Comparison of ENCODE assay signal across 8 cellular contexts in genomic region chr5:107570805-107571531, GRCh38.
DNase-seq lines count a peak whose midpoint lies in the region; ATAC-seq, FAIRE-seq and TF ChIP-seq lines count a peak whose summit lies in the region.

No MANE protein-coding gene starts in this region.

- no peak for TF ChIP-seq CTCF in kidney (IDR thresholded peaks at IDR 0.05; ENCODE audit: borderline replicate concordance, extremely low read depth, insufficient read depth)

- H3K4me3 Mint-ChIP-seq in activated naive CD8-positive, alpha-beta T cell: peak overlapping the region; percentile 83
- peak overlapping the region; percentile 79 for H3K4me3 Mint-ChIP-seq in stimulated activated naive CD8-positive, alpha-beta T cell treated with anti-CD3 and anti-CD28 coated beads, Interleukin-15, Interleukin-2, amounts not matched to agents 100 ng/mL and 50 ng/mL, for 24 hours

- H3K4me1 ChIP-seq in kidney (ENCODE audit: control insufficient read depth in 1 of 2, insufficient read depth in 1 of 2, low read depth in 1 of 2, low read length in 2 of 2): peaks cover 0 to 8% of the 10 kb centered on the region in 2 donors

- FAIRE-seq in kidney (lab: Jason Lieb, UNC): no peak

- H3K27me3 Mint-ChIP-seq in activated naive CD8-positive, alpha-beta T cell: peaks cover 4% of the 10 kb centered on the region
- H3K27me3 Mint-ChIP-seq in stimulated activated naive CD8-positive, alpha-beta T cell treated with anti-CD3 and anti-CD28 coated beads, Interleukin-15, Interleukin-2, amounts not matched to agents 100 ng/mL and 50 ng/mL, for 24 hours: peaks cover 38% of the 10 kb centered on the region

- H3K4me1 Mint-ChIP-seq in activated naive CD8-positive, alpha-beta T cell (ENCODE audit: low read depth): peaks cover 10% of the 10 kb centered on the region
- peaks cover 15% of the 10 kb centered on the region for H3K4me1 Mint-ChIP-seq in stimulated activated naive CD8-positive, alpha-beta T cell treated with anti-CD3 and anti-CD28 coated beads, Interleukin-15, Interleukin-2, amounts not matched to agents 100 ng/mL and 50 ng/mL, for 24 hours (ENCODE audit: low read depth)

- H3K9me3 Mint-ChIP-seq in activated naive CD8-positive, alpha-beta T cell (ENCODE audit: low read depth): no peaks in the 10 kb centered on the region
- H3K9me3 Mint-ChIP-seq in stimulated activated naive CD8-positive, alpha-beta T cell treated with anti-CD3 and anti-CD28 coated beads, Interleukin-15, Interleukin-2, amounts not matched to agents 100 ng/mL and 50 ng/mL, for 24 hours: no peaks in the 10 kb centered on the region

- H3K9ac ChIP-seq in kidney (ENCODE audit: low read length in 2 of 2): peak overlapping the region in 1 of 2 donors; percentile 72

- H3K9me3 ChIP-seq in kidney (ENCODE audit: control insufficient read depth in 1 of 2, low read length in 2 of 2): no peaks in the 10 kb centered on the region

- peak; percentile 82 for ATAC-seq in HG02571 (IDR thresholded peaks at IDR 0.05; ENCODE audit: unreplicated experiment)

- intact Hi-C loops in kidney (cut with DNase I): no loop called here

- no peaks in the 10 kb centered on the region for H3K36me3 ChIP-seq in kidney (ENCODE audit: control insufficient read depth in 1 of 2, insufficient read depth in 2 of 2, low read length in 2 of 2)

- H3K4me3 ChIP-seq in kidney (ENCODE audit: low read length in 2 of 2): peak overlapping the region in 1 of 2 donors; percentile 83

- peak; percentile 50 for DNase-seq in SIG-M5 treated with dmso at 0.1 percent for 504 hours (lab: John Stamatoyannopoulos, UW; ENCODE audit: unreplicated experiment)
- no peak for DNase-seq in SIG-M5 (lab: John Stamatoyannopoulos, UW)
- DNase-seq in NAMALWA (ENCODE audit: low spot score): peak; percentile 85
- no peak for DNase-seq in kidney
- DNase-seq in iPS-NIHi11 (ENCODE audit: low spot score): no peak

- peak overlapping the region; percentile 11 to 38 for H3K27ac ChIP-seq in kidney (ENCODE audit: low read depth in 2 of 2, low read length in 2 of 2)

- H3K27ac Mint-ChIP-seq in activated naive CD8-positive, alpha-beta T cell: no peak overlapping the region
- H3K27ac Mint-ChIP-seq in stimulated activated naive CD8-positive, alpha-beta T cell treated with anti-CD3 and anti-CD28 coated beads, Interleukin-15, Interleukin-2, amounts not matched to agents 100 ng/mL and 50 ng/mL, for 24 hours: no peak overlapping the region

- no peaks in the 10 kb centered on the region for H3K36me3 Mint-ChIP-seq in activated naive CD8-positive, alpha-beta T cell
- no peaks in the 10 kb centered on the region for H3K36me3 Mint-ChIP-seq in stimulated activated naive CD8-positive, alpha-beta T cell treated with anti-CD3 and anti-CD28 coated beads, Interleukin-15, Interleukin-2, amounts not matched to agents 100 ng/mL and 50 ng/mL, for 24 hours (ENCODE audit: low read depth)

Comparison
In these comparisons a context has a peak if more than half of its experiments do, and no peak if none do; other contexts are left out.
1. DNase-seq: peak in SIG-M5 treated with dmso at 0.1 percent for 504 hours (single experiment) and NAMALWA (single experiment); none in SIG-M5 (single experiment), kidney (single experiment) and iPS-NIHi11 (single experiment).